8 cellular contexts compared by ENCODE assay signal in the genomic region with DNA sequence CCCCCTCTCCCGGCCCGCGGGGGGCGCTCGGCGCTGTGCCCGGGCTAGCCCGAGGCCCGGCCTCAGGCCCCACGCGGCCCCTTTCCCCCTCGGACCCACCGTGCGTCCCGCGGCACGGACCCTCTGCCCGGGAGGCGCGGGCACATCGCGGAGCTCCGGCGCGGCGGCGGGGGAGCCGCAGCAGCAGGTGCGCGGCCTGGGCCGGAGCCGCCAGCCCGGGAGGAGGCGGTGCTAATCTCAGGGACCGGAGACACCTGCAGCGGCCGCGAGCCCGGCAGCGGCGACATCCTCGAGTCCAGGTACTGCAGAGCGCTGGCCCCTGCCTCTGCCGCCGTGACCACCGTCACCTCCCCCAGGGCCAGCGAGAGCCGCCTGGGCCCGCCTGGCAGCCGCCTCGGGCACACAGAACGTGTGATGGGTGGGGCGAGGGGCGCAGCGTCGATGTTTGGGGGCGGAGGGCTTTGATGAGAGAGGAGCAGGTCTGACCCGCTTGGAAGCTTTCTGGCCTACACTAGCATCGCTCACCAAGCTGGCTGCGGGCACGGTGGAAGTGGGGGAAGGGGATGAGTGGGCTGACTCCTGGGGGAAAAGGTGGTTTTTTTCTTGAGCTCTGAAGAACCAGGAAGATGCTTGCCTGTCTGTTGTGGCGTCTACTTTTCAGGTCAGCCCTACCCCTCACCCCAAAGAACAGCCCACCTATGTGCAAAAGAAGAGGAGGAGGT. TPM values are rescaled to one million over a fixed set of nuclear protein-coding genes. Genes with fewer than 3 reads are reported as not detected.
DNase-seq lines count a peak whose midpoint lies in the region; ATAC-seq and TF ChIP-seq lines count a peak whose summit lies in the region.

No MANE protein-coding gene starts in this region.

- TF ChIP-seq POLR2A in stomach (IDR thresholded peaks at IDR 0.05): no peak

- H3K4me3 ChIP-seq in BJ (ENCODE audit: low read depth, low read length) (peak overlapping the region; percentile 63), liver (ENCODE audit: low read depth in 1 of 3, low read length in 3 of 3) (peak overlapping the region; percentile 44 to 89 (median 89)), stomach (peak overlapping the region; percentile 81 to 97 (median 82))

- H3K9me3 ChIP-seq in liver (ENCODE audit: control insufficient read depth in 4 of 4, low read length in 3 of 4) (no peaks in the 10 kb centered on the region), stomach (no peaks in the 10 kb centered on the region)

- H3K4me1 ChIP-seq in liver (ENCODE audit: control insufficient read depth in 4 of 4, insufficient read depth in 4 of 4, low read length in 3 of 4): peaks cover 5 to 16% (median 12%) of the 10 kb centered on the region in 4 donors
- peaks cover 9 to 44% (median 28%) of the 10 kb centered on the region in 4 donors for H3K4me1 ChIP-seq in stomach

- 4% methylated on average over 62 of the region's 62 CpGs for WGBS in liver
- WGBS in stomach, 5 donors: 3 to 33% (median 5%) methylated on average over 5 to 62 of the region's 62 CpGs

- ATAC-seq in GM18907 (IDR thresholded peaks at IDR 0.05; ENCODE audit: unreplicated experiment) (peak; percentile 60), HG03108 (IDR thresholded peaks at IDR 0.05; ENCODE audit: unreplicated experiment) (peak; percentile 43), SK-N-SH treated with all-trans-retinoic acid at 6 μM for 48 hours (peak; percentile 63)

- POLR2A ChIA-PET in BJ (lab: Charles Lee): no interaction called here

- DNase-seq in BJ (ENCODE audit: low read depth) (no peak), stomach (peak; percentile 50), cortex of kidney (lab: John Stamatoyannopoulos, UW) (no peak)
- peak; percentile 44 for DNase-seq in central memory CD4-positive, alpha-beta T cell

- no peaks in the 10 kb centered on the region for H3K36me3 ChIP-seq in BJ (ENCODE audit: control insufficient read depth, insufficient read depth, low read length)
- no peaks in the 10 kb centered on the region for H3K36me3 ChIP-seq in liver (ENCODE audit: control insufficient read depth in 4 of 4, insufficient read depth in 3 of 4, low read depth in 1 of 4, low read length in 3 of 4)
- no peaks in the 10 kb centered on the region for H3K36me3 ChIP-seq in stomach

- intact Hi-C loops in stomach (cut with DNase I; ENCODE audit: low total_unique reads): no loop called here

- H3K27me3 ChIP-seq in BJ (ENCODE audit: control insufficient read depth, insufficient read depth, low read length) (peaks cover 8% of the 10 kb centered on the region), liver (ENCODE audit: control insufficient read depth in 4 of 4, insufficient read depth in 4 of 4, low read length in 3 of 4) (no peaks in the 10 kb centered on the region), stomach (peaks cover 0 to 8% (median 0%) of the 10 kb centered on the region in 3 donors)

- TF ChIP-seq EP300 in stomach (IDR thresholded peaks at IDR 0.05): no peak

- H3K9ac ChIP-seq in liver (ENCODE audit: low read depth in 1 of 2, low read length in 2 of 2): peak overlapping the region; percentile 20 to 23

- TF ChIP-seq CTCF in BJ (IDR thresholded peaks at IDR 0.05; ENCODE audit: insufficient read depth, low read depth, low read length) (no peak), liver (IDR thresholded peaks at IDR 0.05; ENCODE audit: low read depth, low read length, missing input control) (no peak), stomach (IDR thresholded peaks at IDR 0.05) (no peak)

- TF ChIP-seq RAD21 in liver (IDR thresholded peaks at IDR 0.05): no peak

- CTCF ChIA-PET in BJ (lab: Yijun Ruan, JAX): interaction anchor here (0.6 to 2.0 kb wide), 3 partner anchors 13 to 58 kb away, joined by 3 to 9 read pairs (median 6); no protein-coding TSS in a partner anchor

- H3K27ac ChIP-seq in liver (ENCODE audit: low read depth in 1 of 2, low read length in 2 of 2): peak overlapping the region; percentile 48 to 59
- peak overlapping the region; percentile 73 to 87 (median 85) for H3K27ac ChIP-seq in stomach

TF ChIP-seq in SK-N-SH treated with all-trans-retinoic acid at 6 μM for 48 hours, 23 proteins besides CTCF, POLR2A, EP300 and RAD21 (continues in another document):
- TF ChIP-seq ZC3H10 (CRISPR knock-in tag; IDR thresholded peaks at IDR 0.05) (no peak), PPARA (CRISPR knock-in tag; IDR thresholded peaks at IDR 0.05; ENCODE audit: borderline replicate concordance) (no peak), CSDC2 (CRISPR knock-in tag; IDR thresholded peaks at IDR 0.05) (no peak), ZNF565 (CRISPR knock-in tag; conservative IDR thresholded peaks at IDR 0.05; ENCODE audit: low read depth) (no peak), TSHZ2 (CRISPR knock-in tag; IDR thresholded peaks at IDR 0.05) (no peak), RARB (CRISPR knock-in tag; IDR thresholded peaks at IDR 0.05) (no peak)

TF ChIP-seq in liver, 16 proteins besides CTCF, POLR2A, EP300 and RAD21:
- TF ChIP-seq, protein P1, sequence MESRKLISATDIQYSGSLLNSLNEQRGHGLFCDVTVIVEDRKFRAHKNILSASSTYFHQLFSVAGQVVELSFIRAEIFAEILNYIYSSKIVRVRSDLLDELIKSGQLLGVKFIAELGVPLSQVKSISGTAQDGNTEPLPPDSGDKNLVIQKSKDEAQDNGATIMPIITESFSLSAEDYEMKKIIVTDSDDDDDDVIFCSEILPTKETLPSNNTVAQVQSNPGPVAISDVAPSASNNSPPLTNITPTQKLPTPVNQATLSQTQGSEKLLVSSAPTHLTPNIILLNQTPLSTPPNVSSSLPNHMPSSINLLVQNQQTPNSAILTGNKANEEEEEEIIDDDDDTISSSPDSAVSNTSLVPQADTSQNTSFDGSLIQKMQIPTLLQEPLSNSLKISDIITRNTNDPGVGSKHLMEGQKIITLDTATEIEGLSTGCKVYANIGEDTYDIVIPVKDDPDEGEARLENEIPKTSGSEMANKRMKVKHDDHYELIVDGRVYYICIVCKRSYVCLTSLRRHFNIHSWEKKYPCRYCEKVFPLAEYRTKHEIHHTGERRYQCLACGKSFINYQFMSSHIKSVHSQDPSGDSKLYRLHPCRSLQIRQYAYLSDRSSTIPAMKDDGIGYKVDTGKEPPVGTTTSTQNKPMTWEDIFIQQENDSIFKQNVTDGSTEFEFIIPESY (IDR thresholded peaks at IDR 0.05): no peak
TF ChIP-seq in liver: peak in this region for 0.

RNA-seq across cellular contexts. Expression of gene CYFIP2, which starts 0.5 kb away (rescaled TPM):
- 4.2 and 4.4 TPM in 2 replicates for polyA plus RNA-seq in BJ (2011; rRNA removed)
- 12.2 and 17.1 TPM in 2 replicates for polyA minus RNA-seq in BJ (2011; rRNA and poly(A)+ RNA removed)
- 10 to 100 TPM; 12.6 to 34.1 TPM for total RNA-seq in liver
- 10 to 100 TPM; 22.3 to 38.9 TPM for polyA plus RNA-seq in liver
- total RNA-seq in stomach: 100 to 1,000 TPM in 2 of 5 donors, 10 to 100 TPM in 3; 19.0 to 162 (median 32.2) TPM
- polyA plus RNA-seq in stomach: 10 to 100 TPM; 14.8 to 27.9 (median 19.1) TPM

Comparison
In these comparisons a context has a peak if more than half of its experiments do, and no peak if none do; other contexts are left out.
1. DNase-seq: peak in central memory CD4-positive, alpha-beta T cell (single experiment) and stomach (single experiment); none in BJ (single experiment) and cortex of kidney (single experiment).
2. Peak in every context shown above with its lines, with median percentiles within 50 percentile points of each other: H3K4me3 ChIP-seq and ATAC-seq.